ENCODE assay signal across 14 cellular contexts in genomic region chr1:160366731-160367515, GRCh38. TPM values are rescaled to one million over a fixed set of nuclear protein-coding genes. Genes with fewer than 3 reads are reported as not detected.
DNase-seq lines count a peak whose midpoint lies in the region; ATAC-seq and TF ChIP-seq lines count a peak whose summit lies in the region.
"Had no signal": no experiment of that assay in that cellular context is flagged by ENCODE, and none has a peak within 500 bp of the region (broad histone marks: within the 10 kb centered on the region; RNA-seq: fewer than 3 reads in every experiment).

Gene NHLH1 (plus strand): TSS chr1:160367071. CDS start chr1:160370732, 3,661 bp downstream.

- DNase-seq in DMS 273 (lab: John Stamatoyannopoulos, UW; ENCODE audit: unreplicated experiment): peak; percentile 96
- peak; percentile 68 for DNase-seq in NAMALWA (ENCODE audit: low spot score)
- DNase-seq in WERI-Rb-1: peak; percentile 88
- peak; percentile 64 for DNase-seq in mesenteric fat pad (ENCODE audit: low spot score)
- DNase-seq in smooth muscle cell (lab: John Stamatoyannopoulos, UW; ENCODE audit: unreplicated experiment): no peak
- no peak for DNase-seq in hippocampal formation (lab: John Stamatoyannopoulos, UW)
- DNase-seq: activated CD4-positive, alpha-beta T cell treated with anti-CD3 and anti-CD28 coated beads, Interleukin-2, amount 50 U/mL, for 1 hour; foreskin melanocyte; GOT3; NCI-H2107 had no signal

- no peak within 1 kb of the TSS for H3K4me2 ChIP-seq in smooth muscle cell

- peak within 1 kb of the TSS; percentile 99 for H3K27ac ChIP-seq in WERI-Rb-1
- no peak within 1 kb of the TSS for H3K27ac ChIP-seq in smooth muscle cell (ENCODE audit: low read depth)
- H3K27ac ChIP-seq: SJSA1 had no signal

- H3K4me3 ChIP-seq in WERI-Rb-1 (ENCODE audit: low read depth, low read length): peak within 1 kb of the TSS; percentile 66
- no peak within 1 kb of the TSS for H3K4me3 ChIP-seq in smooth muscle cell
- H3K4me3 ChIP-seq: lung, SJSA1 had no signal

- peaks cover 8% of the 10 kb centered on the region for H3K36me3 ChIP-seq in WERI-Rb-1
- no peaks in the 10 kb centered on the region for H3K36me3 ChIP-seq in smooth muscle cell (ENCODE audit: low read depth)
- H3K36me3 ChIP-seq: SJSA1 had no signal

- no peaks in the 10 kb centered on the region for H3K9me3 ChIP-seq in WERI-Rb-1 (ENCODE audit: severe bottlenecking)
- no peaks in the 10 kb centered on the region for H3K9me3 ChIP-seq in smooth muscle cell (replicated peaks; ENCODE audit: low read depth)
- H3K9me3 ChIP-seq: SJSA1 had no signal

- peaks cover 13% of the 10 kb centered on the region for H3K4me1 ChIP-seq in smooth muscle cell (ENCODE audit: low read depth)
- H3K4me1 ChIP-seq: SJSA1 had no signal

- TF ChIP-seq CTCF in WERI-Rb-1 (IDR thresholded peaks at IDR 0.05; ENCODE audit: low read depth, low read length) (no peak), smooth muscle cell (IDR thresholded peaks at IDR 0.05; ENCODE audit: borderline replicate concordance, insufficient read depth, poor library complexity, severe bottlenecking) (no peak)

- ATAC-seq in HG03039 (IDR thresholded peaks at IDR 0.05; ENCODE audit: unreplicated experiment) (no peak), GM19397 (IDR thresholded peaks at IDR 0.05; ENCODE audit: unreplicated experiment) (no peak)

- no peak within 1 kb of the TSS for H2AFZ ChIP-seq in smooth muscle cell (ENCODE audit: low read depth)

- no peak within 1 kb of the TSS for H3K9ac ChIP-seq in smooth muscle cell (ENCODE audit: low read depth)

- H3K27me3 ChIP-seq in WERI-Rb-1 (ENCODE audit: insufficient read depth, low read depth, severe bottlenecking): no peaks in the 10 kb centered on the region
- H3K27me3 ChIP-seq in smooth muscle cell (ENCODE audit: low read depth): no peaks in the 10 kb centered on the region
- H3K27me3 ChIP-seq: SJSA1 had no signal

- H4K20me1 ChIP-seq in smooth muscle cell (ENCODE audit: low read depth): no peaks in the 10 kb centered on the region

- WGBS in smooth muscle cell (ENCODE audit: low lambda C conversion rate): 87% methylated on average over 11 of the region's 15 CpGs

- no peaks in the 10 kb centered on the region for H3K79me2 ChIP-seq in smooth muscle cell (ENCODE audit: low read depth)

- H3F3A ChIP-seq in smooth muscle cell (ENCODE audit: low read depth): no peaks in the 10 kb centered on the region

RNA-seq across cellular contexts. Expression of gene NHLH1, which starts in this region (rescaled TPM):
- total RNA-seq in mesenteric fat pad (0.42 TPM), smooth muscle cell (0.99 TPM in 1 of 2 replicates, not detected in the other)
- polyA plus RNA-seq in smooth muscle cell: 0.27 and 0.46 TPM in 2 replicates

Comparison
In these comparisons a context has a peak if more than half of its experiments do, and no peak if none do; other contexts are left out.
1. Peak in DNase-seq in mesenteric fat pad; RNA of the gene not detected or under 1 TPM.
2. DNase-seq: peak in DMS 273 (single experiment), NAMALWA (single experiment) and WERI-Rb-1 (single experiment); none in smooth muscle cell (single experiment) and hippocampal formation (0 of 2).